ENCODE assay signal across 9 cellular contexts in genomic region chr10:43140414-43140813, GRCh38. TPM values are rescaled to one million over a fixed set of nuclear protein-coding genes. Genes with fewer than 3 reads are reported as not detected.
A peak's percentile ranks its signal among the peaks of the same experiment; 100 is the strongest.
DNase-seq lines count a peak whose midpoint lies in the region; ATAC-seq and TF ChIP-seq lines count a peak whose summit lies in the region.
"Had no signal": no experiment of that assay in that cellular context is flagged by ENCODE, and none has a peak within 500 bp of the region (broad histone marks: within the 10 kb centered on the region; RNA-seq: fewer than 3 reads in every experiment).

No MANE protein-coding gene starts in this region.

- H3K27me3 ChIP-seq in KMS-11 (ENCODE audit: insufficient read depth, low read depth) (no peaks in the 10 kb centered on the region), mammary epithelial cell (ENCODE audit: insufficient read depth, low read length) (no peaks in the 10 kb centered on the region)

- H3K9ac ChIP-seq in KMS-11 (no peak overlapping the region), mammary epithelial cell (ENCODE audit: insufficient read depth, low read length) (no peak overlapping the region)

- no peaks in the 10 kb centered on the region for H4K20me1 ChIP-seq in KMS-11 (ENCODE audit: insufficient read depth)
- no peaks in the 10 kb centered on the region for H4K20me1 ChIP-seq in mammary epithelial cell (ENCODE audit: insufficient read depth, low read length)

- no TSS peak for BruUV-seq in mammary epithelial cell (replicated peaks; lab: Mats Ljungman, UMichigan)

- 35% methylated on average over 3 of the region's 3 CpGs for WGBS in mammary epithelial cell (ENCODE audit: low coverage, missing lambda C conversion rate)

- ATAC-seq in GM21717 (IDR thresholded peaks at IDR 0.05; ENCODE audit: unreplicated experiment) = peak; percentile 39

- H3K4me3 ChIP-seq in KMS-11 (IDR thresholded peaks at IDR 0.05; ENCODE audit: insufficient read depth, low read depth, low read length) (no peak overlapping the region), mammary epithelial cell (replicated peaks in 1 of 3; ENCODE audit: insufficient read depth in 1 of 3, low read depth in 2 of 3, low read length in 3 of 3) (peak overlapping the region in 1 of 3 experiments; percentile 7)

- H3K36me3 ChIP-seq in KMS-11 (ENCODE audit: insufficient read depth) (no peaks in the 10 kb centered on the region; the same call in 1 of the 2 replicates), mammary epithelial cell (ENCODE audit: insufficient read depth, low read length) (no peaks in the 10 kb centered on the region)

- dilution Hi-C loops in mammary epithelial cell (cut with HindIII; ENCODE audit: low sequenced_read_pairs) = no loop called here

- no peak overlapping the region for H2AFZ ChIP-seq in KMS-11 (ENCODE audit: low read depth)
- H2AFZ ChIP-seq in mammary epithelial cell (ENCODE audit: low read depth, low read length) = no peak overlapping the region

- H3K27ac ChIP-seq in KMS-11 (no peak overlapping the region), mammary epithelial cell (ENCODE audit: insufficient read depth, low read depth, low read length) (peak overlapping the region; percentile 56)
- H3K27ac ChIP-seq: SK-N-MC had no signal

- H3K4me1 ChIP-seq in KMS-11 (ENCODE audit: low read depth, poor library complexity, severe bottlenecking) = peaks cover 25% of the 10 kb centered on the region
- peaks cover 14% of the 10 kb centered on the region for H3K4me1 ChIP-seq in mammary epithelial cell (ENCODE audit: insufficient read depth, low read length)

- CTCF ChIA-PET in mammary epithelial cell (lab: Charles Lee; ENCODE audit: low non-redundant PET) = no interaction called here

- H3K4me2 ChIP-seq in KMS-11 (peak overlapping the region; percentile 85; the same call in 1 of the 2 replicates), mammary epithelial cell (ENCODE audit: insufficient read depth, low read depth, low read length) (peak overlapping the region; percentile 1)

- in situ Hi-C loops in mammary epithelial cell (cut with MboI; ENCODE audit: low sequenced_read_pairs in 2 of 2) = no loop called here

- H3K79me2 ChIP-seq in KMS-11 (ENCODE audit: insufficient read depth, low read depth) (peaks cover 42% of the 10 kb centered on the region), mammary epithelial cell (ENCODE audit: insufficient read depth, low read length) (peaks cover 76% of the 10 kb centered on the region)

- no peaks in the 10 kb centered on the region for H3K9me3 ChIP-seq in mammary epithelial cell (replicated peaks; ENCODE audit: insufficient read depth, low read length)

- peak; percentile 81 for DNase-seq in EL
- DNase-seq in mammary epithelial cell = peak; percentile 92
- peak; percentile 93 for DNase-seq in renal cortical epithelial cell (ENCODE audit: low read depth)
- no peak for DNase-seq in HUDEP-2 (lab: John Stamatoyannopoulos, UW; ENCODE audit: unreplicated experiment in 76 of 76)
- DNase-seq in NCI-H1092 (lab: John Stamatoyannopoulos, UW) = no peak
- DNase-seq in NK-92 treated with Interleukin-12 subunit alpha and Interleukin-12 subunit beta, amount 100 ng/mL, for 24 hours (lab: John Stamatoyannopoulos, UW) = no peak

- TF ChIP-seq CTCF in KMS-11 (conservative IDR thresholded peaks at IDR 0.05; ENCODE audit: low read depth, low read length) = no peak
- no peak for TF ChIP-seq CTCF in mammary epithelial cell (conservative IDR thresholded peaks at IDR 0.05 in 1 of 2, IDR thresholded peaks at IDR 0.05 in 1 of 2; ENCODE audit: extremely low read depth in 1 of 2, insufficient read depth in 1 of 2, low read depth in 1 of 2, low read length in 2 of 2)

- intact Hi-C loops in mammary epithelial cell (cut with micrococcal nuclease) = loop anchor here (1.0 kb wide), 1 partner anchor 20 kb away; no protein-coding TSS in a partner anchor

RNA-seq across cellular contexts. Expression of gene CSGALNACT2, which starts 2.2 kb away (rescaled TPM):
- total RNA-seq in mammary epithelial cell = 10 to 100 TPM; 13.8 to 24.5 TPM
- polyA plus RNA-seq in mammary epithelial cell = 8.5 TPM
- 12.6 TPM for polyA minus RNA-seq in mammary epithelial cell
- total RNA-seq in renal cortical epithelial cell = 10.2 and 18.1 TPM in 2 replicates

Comparison
In these comparisons a context has a peak if more than half of its experiments do, and no peak if none do; other contexts are left out.
1. DNase-seq: peak in EL (single experiment), mammary epithelial cell (single experiment) and renal cortical epithelial cell (single experiment); none in HUDEP-2 (0 of 76), NCI-H1092 (single experiment) and NK-92 treated with Interleukin-12 subunit alpha and Interleukin-12 subunit beta, amount 100 ng/mL, for 24 hours (single experiment).